18 cellular contexts compared by ENCODE assay signal in genomic region chr2:197251576-197251975, GRCh38. TPM values are rescaled to one million over a fixed set of nuclear protein-coding genes. Genes with fewer than 3 reads are reported as not detected.
A peak's percentile ranks its signal among the peaks of the same experiment; 100 is the strongest.
DNase-seq lines count a peak whose midpoint lies in the region; TF ChIP-seq lines count a peak whose summit lies in the region.
"Had no signal": no experiment of that assay in that cellular context is flagged by ENCODE, and none has a peak within 500 bp of the region (broad histone marks: within the 10 kb centered on the region; RNA-seq: fewer than 3 reads in every experiment).

No MANE protein-coding gene starts in this region.

- POLR2A ChIA-PET in MCF 10A (lab: Yijun Ruan, JAX), result no interaction called here

- H3K27me3 ChIP-seq in breast epithelium (no peaks in the 10 kb centered on the region), dorsolateral prefrontal cortex (no peaks in the 10 kb centered on the region)
- H3K27me3 ChIP-seq: body of pancreas had no signal

- H3K27me3 Mint-ChIP-seq in MCF 10A (ENCODE audit: insufficient read depth, unreplicated experiment), result no peaks in the 10 kb centered on the region

- H3K36me3 Mint-ChIP-seq in MCF 10A (ENCODE audit: insufficient read depth, unreplicated experiment), result no peaks in the 10 kb centered on the region

- intact Hi-C loops in MCF 10A (cut with micrococcal nuclease) (no loop called here), breast epithelium (cut with DNase I; ENCODE audit: low total_unique reads) (no loop called here), dorsolateral prefrontal cortex (cut with DNase I) (no loop called here)

- no peaks in the 10 kb centered on the region for H3K36me3 ChIP-seq in breast epithelium

- H3K9me3 Mint-ChIP-seq in MCF 10A (ENCODE audit: unreplicated experiment), result peaks cover 3% of the 10 kb centered on the region

- peaks cover 5% of the 10 kb centered on the region for H3K4me1 Mint-ChIP-seq in MCF 10A (ENCODE audit: insufficient read depth, unreplicated experiment)

- H3K4me1 ChIP-seq in breast epithelium, result no peaks in the 10 kb centered on the region
- H3K4me1 ChIP-seq: A549, body of pancreas had no signal

- DNase-seq in MCF 10A (ENCODE audit: unreplicated experiment) (no peak), breast epithelium (ENCODE audit: low spot score in 2 of 2) (no peak), amniotic epithelial cell (ENCODE audit: low read depth) (peak; percentile 74), hepatic stellate cell (ENCODE audit: low spot score) (peak; percentile 27), stromal cell of bone marrow (ENCODE audit: low read depth) (peak; percentile 62), NCI-H1694 (lab: John Stamatoyannopoulos, UW) (no peak), dorsolateral prefrontal cortex (no peak), germinal center (ENCODE audit: low spot score) (no peak)
- DNase-seq: activated gamma-delta T cell; body of pancreas; effector CD4-positive, alpha-beta T cell; KG1; mesendoderm; NCI-H2171 treated with DMSO at 0.1 percent for 48 hours; occipital lobe; stimulated activated naive CD4-positive, alpha-beta T cell had no signal

- H3K27ac Mint-ChIP-seq in MCF 10A (ENCODE audit: low read depth, unreplicated experiment), result peak overlapping the region; percentile 13

- H3K27ac ChIP-seq in breast epithelium (no peak overlapping the region), dorsolateral prefrontal cortex (no peak overlapping the region)
- H3K27ac ChIP-seq: A549, body of pancreas, HL-60 had no signal

- no peak for TF ChIP-seq CTCF in MCF 10A (IDR thresholded peaks at IDR 0.05; ENCODE audit: unreplicated experiment)
- no peak for TF ChIP-seq CTCF in breast epithelium (IDR thresholded peaks at IDR 0.05)
- no peak for TF ChIP-seq CTCF in dorsolateral prefrontal cortex (IDR thresholded peaks at IDR 0.05 in 54 of 56, conservative IDR thresholded peaks at IDR 0.05 in 2 of 56; ENCODE audit: low read depth in 1 of 56, partially characterized antibody in 56 of 56)

- CTCF ChIA-PET in MCF 10A (lab: Yijun Ruan, JAX), result no interaction called here

- H3K4me3 ChIP-seq in breast epithelium, result no peak overlapping the region
- no peak overlapping the region for H3K4me3 ChIP-seq in dorsolateral prefrontal cortex
- H3K4me3 ChIP-seq: A549, body of pancreas had no signal

- TF ChIP-seq POLR2A in breast epithelium (IDR thresholded peaks at IDR 0.05), result no peak

- no TSS peak for BruUV-seq in MCF 10A (replicated peaks; lab: Mats Ljungman, UMichigan)

- H3K9me3 ChIP-seq in breast epithelium, result no peaks in the 10 kb centered on the region
- H3K9me3 ChIP-seq: A549, body of pancreas had no signal

- H3K4me3 Mint-ChIP-seq in MCF 10A (ENCODE audit: unreplicated experiment), result no peak overlapping the region

RNA-seq across cellular contexts. Expression of gene ANKRD44, which starts 59.0 kb away (rescaled TPM):
- total RNA-seq in MCF 10A (2022), result 4.4 and 6.9 TPM in 2 replicates
- 10 to 100 TPM; 18.0 to 41.3 (median 19.9) TPM for total RNA-seq in breast epithelium
- total RNA-seq in dorsolateral prefrontal cortex, result 10 to 100 TPM; 20.2 to 68.1 (median 34.7) TPM

Comparison
In these comparisons a context has a peak if more than half of its experiments do, and no peak if none do; other contexts are left out.
1. DNase-seq: peak in amniotic epithelial cell (single experiment), hepatic stellate cell (single experiment) and stromal cell of bone marrow (single experiment); none in MCF 10A (single experiment), breast epithelium (0 of 2), NCI-H1694 (single experiment), dorsolateral prefrontal cortex (0 of 10) and germinal center (single experiment).